In the genomic region with DNA sequence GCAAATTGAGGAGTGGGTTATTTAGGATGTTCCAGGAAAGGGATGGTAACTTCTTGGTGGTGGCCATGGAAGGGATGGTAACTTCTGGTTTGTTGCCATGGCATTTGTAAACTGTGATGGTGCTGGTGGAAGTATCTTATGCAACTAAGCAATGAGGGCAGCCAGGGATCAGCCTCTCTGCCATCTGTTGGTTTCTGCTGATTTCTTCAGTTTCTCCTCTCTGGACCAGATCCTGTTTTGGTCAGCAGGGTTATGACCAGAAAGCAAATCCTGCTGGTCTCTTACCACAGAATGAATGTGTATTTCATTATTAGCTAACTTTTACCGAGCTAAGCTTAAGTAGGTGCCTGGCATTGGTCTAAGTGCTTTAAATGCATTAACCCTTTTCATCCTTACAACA, we compare ENCODE assay signal across 17 cellular contexts.
DNase-seq lines count a peak whose midpoint lies in the region; ATAC-seq and TF ChIP-seq lines count a peak whose summit lies in the region.
"Had no signal": no experiment of that assay in that cellular context is flagged by ENCODE, and none has a peak within 500 bp of the region (broad histone marks: within the 10 kb centered on the region; RNA-seq: fewer than 3 reads in every experiment).

No MANE protein-coding gene starts in this region.

- intact Hi-C loops in uterus (cut with DNase I; ENCODE audit: low total_unique reads): no loop called here

- ATAC-seq in left lobe of liver (peak; percentile 96), GM18511 (IDR thresholded peaks at IDR 0.05; ENCODE audit: unreplicated experiment) (no peak)
- no peak for ATAC-seq in naive thymus-derived CD8-positive, alpha-beta T cell
- ATAC-seq: activated naive CD8-positive, alpha-beta T cell treated with anti-CD3 and anti-CD28 coated beads, Interleukin-2, amount 50 U/mL, for 24 hours; activated T-cell treated with anti-CD3 and anti-CD28 coated beads, Interleukin-2, amount 50 U/mL, for 72 hours; stimulated activated memory B cell treated with anti-CD40 and anti-IgM and Interleukin-4, amounts not matched to agents 10 μg/mL and 1 μg/mL and 100 μg/mL, for 72 hours had no signal

- peak overlapping the region; percentile 58 for H3K4me2 ChIP-seq in KMS-11
- H3K4me2 ChIP-seq: PC-9 had no signal

- H3K4me1 ChIP-seq in KMS-11 (ENCODE audit: low read depth, poor library complexity, severe bottlenecking): peaks cover 22% of the 10 kb centered on the region
- no peaks in the 10 kb centered on the region for H3K4me1 ChIP-seq in uterus
- H3K4me1 ChIP-seq: transverse colon had no signal

- H4K20me1 ChIP-seq in KMS-11 (ENCODE audit: insufficient read depth): no peaks in the 10 kb centered on the region; the same call in 1 of the 2 replicates

- no peaks in the 10 kb centered on the region for H3K79me2 ChIP-seq in KMS-11 (ENCODE audit: insufficient read depth, low read depth)

- H3K27me3 ChIP-seq in KMS-11 (ENCODE audit: insufficient read depth, low read depth) (no peaks in the 10 kb centered on the region), uterus (no peaks in the 10 kb centered on the region)
- H3K27me3 ChIP-seq: ovary, transverse colon had no signal

- TF ChIP-seq CTCF in AG09309 (IDR thresholded peaks at IDR 0.05; ENCODE audit: control insufficient read depth, insufficient read depth, low read depth, low read length, missing control alignments) (peak; percentile 4), KMS-11 (conservative IDR thresholded peaks at IDR 0.05; ENCODE audit: low read depth, low read length) (no peak), uterus (IDR thresholded peaks at IDR 0.05) (no peak)

- DNase-seq in AG09309 (ENCODE audit: low read depth) (peak; percentile 88), cerebellar cortex (ENCODE audit: low spot score) (peak; percentile 91), left lobe of liver (ENCODE audit: low spot score) (peak; percentile 66), uterus (no peak), NCI-H82 (lab: John Stamatoyannopoulos, UW) (no peak)
- DNase-seq in naive thymus-derived CD8-positive, alpha-beta T cell: no peak
- DNase-seq: activated CD4-positive, alpha-beta T cell treated with anti-CD3 and anti-CD28 coated beads, Interleukin-2, amount 50 U/mL, for 4 hours; activated naive CD8-positive, alpha-beta T cell treated with anti-CD3 and anti-CD28 coated beads, Interleukin-2, amount 50 U/mL, for 24 hours; activated T-cell treated with anti-CD3 and anti-CD28 coated beads, Interleukin-2, amount 50 U/mL, for 72 hours; NCI-H187; NCI-H524 treated with DMSO at 0.1 percent for 48 hours; ovary; PC-9; transverse colon had no signal

- no peaks in the 10 kb centered on the region for H3K36me3 ChIP-seq in KMS-11 (ENCODE audit: insufficient read depth)
- H3K36me3 ChIP-seq in uterus: no peaks in the 10 kb centered on the region
- H3K36me3 ChIP-seq: ovary, transverse colon had no signal

- H3K4me1 Mint-ChIP-seq in naive thymus-derived CD8-positive, alpha-beta T cell: no peaks in the 10 kb centered on the region
- H3K4me1 Mint-ChIP-seq: activated naive CD8-positive, alpha-beta T cell treated with anti-CD3 and anti-CD28 coated beads, Interleukin-2, amount 50 U/mL, for 24 hours; stimulated activated memory B cell treated with anti-CD40 and anti-IgM and Interleukin-4, amounts not matched to agents 10 μg/mL and 1 μg/mL and 100 μg/mL, for 72 hours had no signal

- TF ChIP-seq POLR2A in uterus (IDR thresholded peaks at IDR 0.05): no peak

- POLR2A ChIA-PET in naive thymus-derived CD8-positive, alpha-beta T cell (lab: Charles Lee): no interaction called here

- H2AFZ ChIP-seq in KMS-11 (ENCODE audit: low read depth): no peak overlapping the region
- H2AFZ ChIP-seq: PC-9 had no signal

- H3K9ac ChIP-seq in KMS-11: peak overlapping the region; percentile 23; the same call in 1 of the 2 replicates

- no peak overlapping the region for H3K4me3 ChIP-seq in AG09309 (ENCODE audit: control insufficient read depth, low read depth, low read length)
- H3K4me3 ChIP-seq in KMS-11 (IDR thresholded peaks at IDR 0.05; ENCODE audit: insufficient read depth, low read depth, low read length): no peak overlapping the region
- H3K4me3 ChIP-seq in uterus: no peak overlapping the region
- H3K4me3 ChIP-seq: ovary, PC-9, transverse colon had no signal

- H3K27me3 Mint-ChIP-seq in naive thymus-derived CD8-positive, alpha-beta T cell: peaks cover 0 to 1% (median 0%) of the 10 kb centered on the region in 5 donors
- H3K27me3 Mint-ChIP-seq: activated naive CD8-positive, alpha-beta T cell treated with anti-CD3 and anti-CD28 coated beads, Interleukin-2, amount 50 U/mL, for 24 hours; stimulated activated memory B cell treated with anti-CD40 and anti-IgM and Interleukin-4, amounts not matched to agents 10 μg/mL and 1 μg/mL and 100 μg/mL, for 72 hours had no signal

- no peaks in the 10 kb centered on the region for H3K9me3 ChIP-seq in uterus
- H3K9me3 ChIP-seq: ovary, transverse colon had no signal

- no peak overlapping the region for H3K4me3 Mint-ChIP-seq in naive thymus-derived CD8-positive, alpha-beta T cell
- H3K4me3 Mint-ChIP-seq: activated naive CD8-positive, alpha-beta T cell treated with anti-CD3 and anti-CD28 coated beads, Interleukin-2, amount 50 U/mL, for 24 hours; activated T-cell treated with anti-CD3 and anti-CD28 coated beads, Interleukin-2, amount 50 U/mL, for 72 hours; stimulated activated memory B cell treated with anti-CD40 and anti-IgM and Interleukin-4, amounts not matched to agents 10 μg/mL and 1 μg/mL and 100 μg/mL, for 72 hours had no signal

- H3K27ac ChIP-seq in KMS-11: peak overlapping the region; percentile 38; the same call in 1 of the 2 replicates
- H3K27ac ChIP-seq in uterus: no peak overlapping the region
- H3K27ac ChIP-seq: ovary, PC-9, transverse colon had no signal

- H3K9me3 Mint-ChIP-seq in naive thymus-derived CD8-positive, alpha-beta T cell: peaks cover 0 to 12% (median 2%) of the 10 kb centered on the region in 9 donors
- H3K9me3 Mint-ChIP-seq: stimulated activated memory B cell treated with anti-CD40 and anti-IgM and Interleukin-4, amounts not matched to agents 10 μg/mL and 1 μg/mL and 100 μg/mL, for 72 hours had no signal

- no peak overlapping the region for H3K27ac Mint-ChIP-seq in naive thymus-derived CD8-positive, alpha-beta T cell
- H3K27ac Mint-ChIP-seq: activated naive CD8-positive, alpha-beta T cell treated with anti-CD3 and anti-CD28 coated beads, Interleukin-2, amount 50 U/mL, for 24 hours; activated T-cell treated with anti-CD3 and anti-CD28 coated beads, Interleukin-2, amount 50 U/mL, for 72 hours; stimulated activated memory B cell treated with anti-CD40 and anti-IgM and Interleukin-4, amounts not matched to agents 10 μg/mL and 1 μg/mL and 100 μg/mL, for 72 hours had no signal

- H3K36me3 Mint-ChIP-seq in naive thymus-derived CD8-positive, alpha-beta T cell: no peaks in the 10 kb centered on the region
- H3K36me3 Mint-ChIP-seq: stimulated activated memory B cell treated with anti-CD40 and anti-IgM and Interleukin-4, amounts not matched to agents 10 μg/mL and 1 μg/mL and 100 μg/mL, for 72 hours had no signal

Comparison
In these comparisons a context has a peak if more than half of its experiments do, and no peak if none do; other contexts are left out.
1. DNase-seq: peak in AG09309 (single experiment), cerebellar cortex (single experiment) and left lobe of liver (single experiment); none in naive thymus-derived CD8-positive, alpha-beta T cell (0 of 10), uterus (0 of 2) and NCI-H82 (single experiment).